20 cellular contexts compared by ENCODE assay signal in the genomic region with DNA sequence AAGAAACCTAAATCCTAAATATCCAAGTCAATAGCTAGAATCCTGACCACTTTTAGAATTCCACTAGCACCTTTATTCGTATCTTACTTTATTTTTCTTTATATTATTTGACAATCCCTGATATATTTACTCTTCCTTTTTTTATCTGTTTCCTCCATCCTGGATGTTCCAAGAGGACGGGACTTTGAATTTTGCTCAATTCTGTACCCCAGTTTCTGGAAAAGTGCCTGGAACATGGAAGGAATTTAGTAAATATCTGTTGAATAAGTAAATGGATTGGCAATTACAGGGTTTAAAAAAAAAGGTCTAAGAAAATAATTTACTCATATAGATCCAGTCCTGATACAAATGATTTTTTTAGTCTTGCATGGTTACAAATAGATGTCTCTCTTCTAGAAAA. TPM values are rescaled to one million over a fixed set of nuclear protein-coding genes. Genes with fewer than 3 reads are reported as not detected.
DNase-seq lines count a peak whose midpoint lies in the region; ATAC-seq and TF ChIP-seq lines count a peak whose summit lies in the region.
"Had no signal": no experiment of that assay in that cellular context is flagged by ENCODE, and none has a peak within 500 bp of the region (broad histone marks: within the 10 kb centered on the region; RNA-seq: fewer than 3 reads in every experiment).

No MANE protein-coding gene starts in this region.

- no peaks in the 10 kb centered on the region for H4K20me1 ChIP-seq in GM23248 (ENCODE audit: insufficient read depth)

- H3K36me3 Mint-ChIP-seq in CD4-positive, alpha-beta T cell (ENCODE audit: low read depth): peaks cover 18% of the 10 kb centered on the region
- no peaks in the 10 kb centered on the region for H3K36me3 Mint-ChIP-seq in activated CD8-positive, alpha-beta T cell treated with anti-CD3 and anti-CD28 coated beads for 36 hours (ENCODE audit: low read depth)

- H3K27ac Mint-ChIP-seq in CD4-positive, alpha-beta T cell: peak overlapping the region; percentile 96
- H3K27ac Mint-ChIP-seq in activated CD8-positive, alpha-beta T cell treated with anti-CD3 and anti-CD28 coated beads for 36 hours: peak overlapping the region; percentile 29

- no peak for TF ChIP-seq CTCF in CD4-positive, alpha-beta T cell (IDR thresholded peaks at IDR 0.05)
- TF ChIP-seq CTCF in activated CD8-positive, alpha-beta T cell treated with anti-CD3 and anti-CD28 coated beads for 36 hours (IDR thresholded peaks at IDR 0.05): no peak
- TF ChIP-seq CTCF in adrenal gland (IDR thresholded peaks at IDR 0.05) (no peak), testis (IDR thresholded peaks at IDR 0.05) (no peak)

- H3K4ac ChIP-seq in mesenchymal stem cell (ENCODE audit: low read depth in 1 of 2, low read length in 2 of 2): no peak overlapping the region

- in situ Hi-C loops in GM23248 (cut with MboI): no loop called here

- DNase-seq in CD4-positive, alpha-beta T cell: no peak
- DNase-seq in GM23248 (no peak), mesenchymal stem cell (no peak), adrenal gland (no peak), testis (no peak), glomerular visceral epithelial cell (ENCODE audit: extremely low spot score) (no peak)
- DNase-seq in activated CD8-positive, alpha-beta T cell treated with anti-CD3 and anti-CD28 coated beads for 36 hours: no peak
- no peak for DNase-seq in stimulated activated CD4-positive, alpha-beta T cell treated with anti-CD3 and anti-CD28 coated beads, Interleukin-4, amount 100 ng/mL, for 1 hour
- DNase-seq: activated CD8-positive, alpha-beta memory T cell treated with anti-CD3 and anti-CD28 coated beads, Interleukin-2, amount 50 U/mL, for 4 hours; amniotic stem cell; C1 segment of cervical spinal cord; gastrocnemius medialis; H7; NCI-H2081; stimulated activated CD4-positive, alpha-beta T cell treated with anti-CD3 and anti-CD28 coated beads, Interleukin-4, amount 100 ng/mL, for 24 hours; transverse colon had no signal

- H3K27me3 ChIP-seq in CD4-positive, alpha-beta T cell (ENCODE audit: control insufficient read depth, insufficient read depth, low read length): no peaks in the 10 kb centered on the region
- no peaks in the 10 kb centered on the region for H3K27me3 ChIP-seq in GM23248 (replicated peaks; ENCODE audit: insufficient read depth)
- no peaks in the 10 kb centered on the region for H3K27me3 ChIP-seq in mesenchymal stem cell (ENCODE audit: control insufficient read depth in 1 of 2, insufficient read depth in 1 of 2, low read length in 2 of 2)
- no peaks in the 10 kb centered on the region for H3K27me3 ChIP-seq in adrenal gland
- H3K27me3 ChIP-seq in testis: no peaks in the 10 kb centered on the region
- H3K27me3 ChIP-seq: gastrocnemius medialis, transverse colon had no signal

- no peak for ATAC-seq in CD4-positive, alpha-beta T cell (ENCODE audit: poor library complexity)
- ATAC-seq in activated CD8-positive, alpha-beta T cell treated with anti-CD3 and anti-CD28 coated beads for 36 hours: no peak
- ATAC-seq: gastrocnemius medialis had no signal

- no peak overlapping the region for H2BK15ac ChIP-seq in mesenchymal stem cell (ENCODE audit: low read depth, poor library complexity, severe bottlenecking)

- H2AFZ ChIP-seq in GM23248 (no peak overlapping the region), mesenchymal stem cell (ENCODE audit: low read depth, low read length) (no peak overlapping the region)

- no peak overlapping the region for H3K23ac ChIP-seq in mesenchymal stem cell (ENCODE audit: low read length in 2 of 2)

- H3K9me2 ChIP-seq in GM23248 (ENCODE audit: insufficient read depth): no peaks in the 10 kb centered on the region

- H3K4me2 ChIP-seq in GM23248 (ENCODE audit: unreplicated experiment): peak overlapping the region; percentile 87
- H3K4me2 ChIP-seq in mesenchymal stem cell (ENCODE audit: low read length, poor library complexity, severe bottlenecking): no peak overlapping the region

- CTCF ChIA-PET in CD4-positive, alpha-beta T cell (lab: Charles Lee): no interaction called here
- CTCF ChIA-PET in activated CD8-positive, alpha-beta T cell treated with anti-CD3 and anti-CD28 coated beads for 36 hours (lab: Charles Lee): interaction anchor here (0.5 to 1.5 kb wide), 3 partner anchors 64 to 184 kb away, joined by 4 to 6 read pairs (median 4); no protein-coding TSS in a partner anchor

- H3K9ac ChIP-seq in GM23248: no peak overlapping the region
- H3K9ac ChIP-seq in mesenchymal stem cell (ENCODE audit: low read length): peak overlapping the region; percentile 96

- intact Hi-C loops in CD4-positive, alpha-beta T cell (cut with DNase I, micrococcal nuclease): loop anchor here (5.0 to 10.0 kb wide), 4 partner anchors 654 to 946 kb away; partner anchors contain the start of genes TMEM38B (in 2 of the 2) and SMC2 (in 1 of the 2)
- intact Hi-C loops in activated CD8-positive, alpha-beta T cell treated with anti-CD3 and anti-CD28 coated beads for 36 hours (cut with micrococcal nuclease): no loop called here
- intact Hi-C loops in adrenal gland (cut with DNase I): no loop called here
- intact Hi-C loops in testis (cut with DNase I; ENCODE audit: low total_unique reads): no loop called here

- H3K4me1 Mint-ChIP-seq in CD4-positive, alpha-beta T cell (ENCODE audit: low read depth): peaks cover 24% of the 10 kb centered on the region
- H3K4me1 Mint-ChIP-seq in activated CD8-positive, alpha-beta T cell treated with anti-CD3 and anti-CD28 coated beads for 36 hours (ENCODE audit: low read depth): peaks cover 10% of the 10 kb centered on the region

- no peak overlapping the region for H3K27ac ChIP-seq in CD4-positive, alpha-beta T cell (ENCODE audit: low read depth, low read length)
- H3K27ac ChIP-seq in GM23248 (no peak overlapping the region), mesenchymal stem cell (ENCODE audit: low read length, poor library complexity, severe bottlenecking) (no peak overlapping the region), adrenal gland (no peak overlapping the region), testis (no peak overlapping the region)

- 84 to 87% methylated on average over 2 of the region's 2 CpGs for WGBS in GM23248 (ENCODE audit: low coverage in 1 of 2, low lambda C conversion rate in 2 of 2, missing lambda C conversion rate in 2 of 2), 2 experiments
- 93% methylated on average over 2 of the region's 2 CpGs for WGBS in mesenchymal stem cell
- WGBS in adrenal gland, 4 donors: 67 to 77% (median 72%) methylated on average over 2 of the region's 2 CpGs
- 56 to 66% methylated on average over 2 of the region's 2 CpGs for WGBS in testis, 2 donors

- H3K27me3 Mint-ChIP-seq in CD4-positive, alpha-beta T cell: no peaks in the 10 kb centered on the region
- no peaks in the 10 kb centered on the region for H3K27me3 Mint-ChIP-seq in activated CD8-positive, alpha-beta T cell treated with anti-CD3 and anti-CD28 coated beads for 36 hours

- H3K18ac ChIP-seq in mesenchymal stem cell (ENCODE audit: low read depth in 1 of 2, low read length in 2 of 2): no peak overlapping the region

- POLR2A ChIA-PET in CD4-positive, alpha-beta T cell (lab: Charles Lee): interaction anchor here (2.4 to 3.2 kb wide), 3 partner anchors 17 to 653 kb away, joined by 21 to 29 read pairs (median 25); partner anchors contain the start of genes NIPSNAP3B, SLC44A1 and SMC2
- POLR2A ChIA-PET in activated CD8-positive, alpha-beta T cell treated with anti-CD3 and anti-CD28 coated beads for 36 hours (lab: Charles Lee): no interaction called here

- no peak overlapping the region for H4K8ac ChIP-seq in mesenchymal stem cell (ENCODE audit: low read length)

- no peaks in the 10 kb centered on the region for H3K9me3 ChIP-seq in CD4-positive, alpha-beta T cell (ENCODE audit: control insufficient read depth, low read length)
- no peaks in the 10 kb centered on the region for H3K9me3 ChIP-seq in GM23248 (ENCODE audit: low read depth)
- no peaks in the 10 kb centered on the region for H3K9me3 ChIP-seq in mesenchymal stem cell (ENCODE audit: control insufficient read depth, low read length)
- no peaks in the 10 kb centered on the region for H3K9me3 ChIP-seq in adrenal gland (replicated peaks in 1 of 3)
- no peaks in the 10 kb centered on the region for H3K9me3 ChIP-seq in testis
- H3K9me3 ChIP-seq: gastrocnemius medialis, transverse colon had no signal

- H3F3A ChIP-seq in GM23248 (ENCODE audit: insufficient read depth): no peaks in the 10 kb centered on the region

- H3K14ac ChIP-seq in mesenchymal stem cell (ENCODE audit: low read length in 2 of 2): no peak overlapping the region

- H3K79me1 ChIP-seq in mesenchymal stem cell (replicated peaks; ENCODE audit: low read length, poor library complexity, severe bottlenecking): peaks cover 9% of the 10 kb centered on the region

- H3K4me3 Mint-ChIP-seq in CD4-positive, alpha-beta T cell: no peak overlapping the region
- H3K4me3 Mint-ChIP-seq in activated CD8-positive, alpha-beta T cell treated with anti-CD3 and anti-CD28 coated beads for 36 hours: peak overlapping the region; percentile 88

- no peak overlapping the region for H4K91ac ChIP-seq in mesenchymal stem cell (ENCODE audit: low read length)

- peaks cover 9% of the 10 kb centered on the region; the same call in 1 of the 2 replicates for H3K4me1 ChIP-seq in GM23248 (ENCODE audit: insufficient read depth)
- peaks cover 2% of the 10 kb centered on the region for H3K4me1 ChIP-seq in mesenchymal stem cell (ENCODE audit: control insufficient read depth, insufficient read depth, low read depth, low read length)
- peaks cover 5 to 10% of the 10 kb centered on the region in 2 donors for H3K4me1 ChIP-seq in adrenal gland (replicated peaks in 1 of 2)
- H3K4me1 ChIP-seq in testis: peaks cover 6% of the 10 kb centered on the region

- H3K36me3 ChIP-seq in GM23248 (ENCODE audit: low read depth) (peaks cover under 1% of the 10 kb centered on the region; the same call in 1 of the 2 replicates), mesenchymal stem cell (ENCODE audit: control insufficient read depth in 1 of 2, insufficient read depth in 2 of 2, low read depth in 1 of 2, low read length in 2 of 2) (peaks cover 0 to 2% of the 10 kb centered on the region in 2 experiments), adrenal gland (replicated peaks in 1 of 2) (no peaks in the 10 kb centered on the region), testis (ENCODE audit: low read depth, missing control alignments) (no peaks in the 10 kb centered on the region)

- H2BK120ac ChIP-seq in mesenchymal stem cell (ENCODE audit: low read depth, low read length): no peak overlapping the region

- H2AK5ac ChIP-seq in mesenchymal stem cell (ENCODE audit: low read length, severe bottlenecking): no peak overlapping the region

- TF ChIP-seq POLR2A in adrenal gland (IDR thresholded peaks at IDR 0.05) (no peak), testis (IDR thresholded peaks at IDR 0.05) (no peak)

- H3K79me2 ChIP-seq in GM23248 (ENCODE audit: insufficient read depth): peaks cover 26% of the 10 kb centered on the region

- H2BK5ac ChIP-seq in mesenchymal stem cell (ENCODE audit: low read depth, low read length, poor library complexity, severe bottlenecking): no peak overlapping the region

- H3K4me3 ChIP-seq in GM23248 (no peak overlapping the region), mesenchymal stem cell (ENCODE audit: insufficient read depth in 1 of 2, low read depth in 1 of 2, low read length in 2 of 2) (no peak overlapping the region), adrenal gland (no peak overlapping the region), testis (no peak overlapping the region)

- no peak overlapping the region for H2BK12ac ChIP-seq in mesenchymal stem cell (ENCODE audit: low read length in 2 of 2)

- no peaks in the 10 kb centered on the region for H3K9me3 Mint-ChIP-seq in CD4-positive, alpha-beta T cell
- H3K9me3 Mint-ChIP-seq in activated CD8-positive, alpha-beta T cell treated with anti-CD3 and anti-CD28 coated beads for 36 hours: no peaks in the 10 kb centered on the region
- H3K9me3 Mint-ChIP-seq: immature natural killer cell had no signal

RNA-seq across cellular contexts. Expression of gene NIPSNAP3A, which starts 1.2 kb away (rescaled TPM):
- total RNA-seq in CD4-positive, alpha-beta T cell: 10 to 100 TPM in 1 of 2 experiments, 1 to 10 TPM in 1; 9.0 to 10.6 TPM
- total RNA-seq in GM23248 (2014; rRNA removed; shearing (Covaris generic)): 52.6 and 55.3 TPM in 2 replicates
- polyA plus RNA-seq in GM23248 (2016; fragmentation: Nextera tagmentation; extraction: Ambion mirVana) (64.2 and 66.2 TPM in 2 replicates), adrenal gland (10 to 100 TPM; 18.3 to 49.2 (median 34.1) TPM), testis (ENCODE audit: insufficient read depth, low read depth, low replicate concordance) (27.0 TPM)
- 10 to 100 TPM; 12.2 to 12.4 TPM for total RNA-seq in activated CD8-positive, alpha-beta T cell treated with anti-CD3 and anti-CD28 coated beads for 36 hours
- 18.9 TPM for polyA plus RNA-seq in mesenchymal stem cell (2013, experiment 1 of 2)
- 21.5 TPM for polyA plus RNA-seq in mesenchymal stem cell (2013, experiment 2 of 2)
- total RNA-seq in adrenal gland (10 to 100 TPM; 32.3 to 76.9 (median 43.7) TPM), testis (10 to 100 TPM; 21.6 to 28.8 TPM)

RNA-seq across cellular contexts. Expression of gene NIPSNAP3B, which starts 17.6 kb away (rescaled TPM):
- 1 to 10 TPM; 1.2 to 1.4 TPM for total RNA-seq in CD4-positive, alpha-beta T cell
- 0.54 and 5.9 TPM in 2 replicates for total RNA-seq in GM23248 (2014; rRNA removed; shearing (Covaris generic))
- polyA plus RNA-seq in GM23248 (2016; fragmentation: Nextera tagmentation; extraction: Ambion mirVana) (1.6 and 2.1 TPM in 2 replicates), adrenal gland (10 to 100 TPM in 2 of 3 donors, 1 to 10 TPM in 1; 8.5 to 36.5 (median 14.0) TPM), testis (ENCODE audit: insufficient read depth, low read depth, low replicate concordance) (5.0 TPM)
- total RNA-seq in activated CD8-positive, alpha-beta T cell treated with anti-CD3 and anti-CD28 coated beads for 36 hours: under 1 TPM; 0.45 to 0.63 TPM
- 0.51 TPM for polyA plus RNA-seq in mesenchymal stem cell (2013, experiment 1 of 2)
- polyA plus RNA-seq in mesenchymal stem cell (2013, experiment 2 of 2): 0.52 TPM
- total RNA-seq in adrenal gland (10 to 100 TPM in 5 of 8 donors, 1 to 10 TPM in 3; 8.1 to 28.2 (median 12.5) TPM), testis (1 to 10 TPM; 3.7 to 4.0 TPM)

RNA-seq across cellular contexts. Expression of gene OR13D1, which starts 52.0 kb away (rescaled TPM):
- not detected for total RNA-seq in CD4-positive, alpha-beta T cell
- total RNA-seq in GM23248 (2014; rRNA removed; shearing (Covaris generic)): not detected in 2 replicates
- polyA plus RNA-seq in GM23248 (2016; fragmentation: Nextera tagmentation; extraction: Ambion mirVana): not detected in 2 replicates
- total RNA-seq in activated CD8-positive, alpha-beta T cell treated with anti-CD3 and anti-CD28 coated beads for 36 hours: not detected
- not detected for polyA plus RNA-seq in mesenchymal stem cell (2013, experiment 1 of 2)
- polyA plus RNA-seq in mesenchymal stem cell (2013, experiment 2 of 2): not detected
- total RNA-seq in adrenal gland: not detected
- not detected for polyA plus RNA-seq in adrenal gland
- under 1 TPM in 1 of 2 donors, not detected in 1; 0.56 TPM for total RNA-seq in testis
- not detected for polyA plus RNA-seq in testis (ENCODE audit: insufficient read depth, low read depth, low replicate concordance)
- total RNA-seq: Daoy, gastrocnemius medialis, H7, omental fat pad, RPMI7951, transverse colon had no signal
- polyA plus RNA-seq: immature natural killer cell had no signal

Comparison
In these comparisons a context has a peak if more than half of its experiments do, and no peak if none do; other contexts are left out.
1. intact Hi-C loops: an anchor here in CD4-positive, alpha-beta T cell (5.0 to 10.0 kb wide); none called in activated CD8-positive, alpha-beta T cell treated with anti-CD3 and anti-CD28 coated beads for 36 hours, adrenal gland and testis.